In genomic region chr17:6548578-6549330, GRCh38 we compare ENCODE assay signal across 10 cellular contexts. TPM values are rescaled to one million over a fixed set of nuclear protein-coding genes. Genes with fewer than 3 reads are reported as not detected.
DNase-seq lines count a peak whose midpoint lies in the region; ATAC-seq and TF ChIP-seq lines count a peak whose summit lies in the region.
"Had no signal": no experiment of that assay in that cellular context is flagged by ENCODE, and none has a peak within 500 bp of the region (broad histone marks: within the 10 kb centered on the region; RNA-seq: fewer than 3 reads in every experiment).

No MANE protein-coding gene starts in this region.

- H3K36me3 ChIP-seq in esophagus muscularis mucosa (peaks cover 0 to 3% (median 0%) of the 10 kb centered on the region in 4 donors), stomach smooth muscle (ENCODE audit: control insufficient read depth in 2 of 2, insufficient read depth in 2 of 2, low read length in 2 of 2) (no peaks in the 10 kb centered on the region)

- H3K36me3 Mint-ChIP-seq in activated CD4-positive, alpha-beta T cell treated with anti-CD3 and anti-CD28 coated beads, Interleukin-2, amount 10 ng/mL, durations not matched to agents 24 days and 14 days (ENCODE audit: low read depth), result no peaks in the 10 kb centered on the region

- peak overlapping the region; percentile 88 to 92 (median 90) for H3K27ac ChIP-seq in esophagus muscularis mucosa (replicated peaks in 1 of 4)
- H3K27ac ChIP-seq in stomach smooth muscle (ENCODE audit: low read length), result peak overlapping the region; percentile 98
- H3K27ac ChIP-seq: parathyroid adenoma had no signal

- no peak for TF ChIP-seq POLR2A in esophagus muscularis mucosa (IDR thresholded peaks at IDR 0.05; ENCODE audit: low read depth)

- no peak for ATAC-seq in HG03571 (IDR thresholded peaks at IDR 0.05; ENCODE audit: unreplicated experiment)

- H3K27me3 ChIP-seq in esophagus muscularis mucosa, result no peaks in the 10 kb centered on the region
- no peaks in the 10 kb centered on the region for H3K27me3 ChIP-seq in stomach smooth muscle (ENCODE audit: control insufficient read depth in 1 of 2, insufficient read depth in 2 of 2, low read length in 2 of 2)

- peak overlapping the region; percentile 66 for H3K4me3 Mint-ChIP-seq in activated CD4-positive, alpha-beta T cell treated with anti-CD3 and anti-CD28 coated beads, Interleukin-2, amount 10 ng/mL, durations not matched to agents 24 days and 14 days
- H3K4me3 Mint-ChIP-seq: stimulated activated naive CD8-positive, alpha-beta T cell treated with anti-CD3 and anti-CD28 coated beads, Interleukin-15, Interleukin-2, amounts not matched to agents 100 ng/mL and 50 ng/mL, for 24 hours had no signal

- peaks cover 11 to 91% (median 83%) of the 10 kb centered on the region in 4 donors for H3K4me1 ChIP-seq in esophagus muscularis mucosa
- H3K4me1 ChIP-seq in stomach smooth muscle (ENCODE audit: control insufficient read depth, insufficient read depth, low read length), result peaks cover 80% of the 10 kb centered on the region
- H3K4me1 ChIP-seq: parathyroid adenoma had no signal

- no peaks in the 10 kb centered on the region for H3K9me3 Mint-ChIP-seq in activated CD4-positive, alpha-beta T cell treated with anti-CD3 and anti-CD28 coated beads, Interleukin-2, amount 10 ng/mL, durations not matched to agents 24 days and 14 days
- H3K9me3 Mint-ChIP-seq: stimulated activated naive CD8-positive, alpha-beta T cell treated with anti-CD3 and anti-CD28 coated beads, Interleukin-15, Interleukin-2, amounts not matched to agents 100 ng/mL and 50 ng/mL, for 24 hours had no signal

- TF ChIP-seq CTCF in esophagus muscularis mucosa (IDR thresholded peaks at IDR 0.05), result no peak

- peak overlapping the region; percentile 30 for H3K27ac Mint-ChIP-seq in activated CD4-positive, alpha-beta T cell treated with anti-CD3 and anti-CD28 coated beads, Interleukin-2, amount 10 ng/mL, durations not matched to agents 24 days and 14 days
- H3K27ac Mint-ChIP-seq: stimulated activated naive CD8-positive, alpha-beta T cell treated with anti-CD3 and anti-CD28 coated beads, Interleukin-15, Interleukin-2, amounts not matched to agents 100 ng/mL and 50 ng/mL, for 24 hours had no signal

- peak; percentile 83 for DNase-seq in activated CD4-positive, alpha-beta T cell treated with anti-CD3 and anti-CD28 coated beads, Interleukin-2, amount 10 ng/mL, durations not matched to agents 24 days and 14 days
- no peak for DNase-seq in activated CD4-positive, alpha-beta T cell treated with anti-CD3 and anti-CD28 coated beads, Interleukin-2, amount 50 U/mL, for 4 hours
- DNase-seq in NCI-H510A treated with DMSO at 0.1 percent for 48 hours (lab: John Stamatoyannopoulos, UW) (peak; percentile 59), esophagus muscularis mucosa (ENCODE audit: extremely low spot score) (peak; percentile 93), glomerular visceral epithelial cell (ENCODE audit: extremely low spot score) (no peak), Ammon's horn (ENCODE audit: low spot score) (no peak)

- H3K4me3 ChIP-seq in esophagus muscularis mucosa (peak overlapping the region in 1 of 4 donors; percentile 12), stomach smooth muscle (ENCODE audit: low read length in 2 of 2) (peak overlapping the region in 1 of 2 donors; percentile 40)

- TF ChIP-seq EP300 in esophagus muscularis mucosa (IDR thresholded peaks at IDR 0.05), result peak; percentile 71

- 31% methylated on average over 11 of the region's 11 CpGs for WGBS in esophagus muscularis mucosa

- intact Hi-C loops in activated CD4-positive, alpha-beta T cell treated with anti-CD3 and anti-CD28 coated beads, Interleukin-2, amount 10 ng/mL, durations not matched to agents 24 days and 14 days (cut with micrococcal nuclease), result no loop called here
- intact Hi-C loops in esophagus muscularis mucosa (cut with DNase I), result no loop called here

- H3K9ac ChIP-seq in stomach smooth muscle (ENCODE audit: low read length in 2 of 2), result peak overlapping the region; percentile 65 to 76
- H3K9ac ChIP-seq: parathyroid adenoma had no signal

- no peaks in the 10 kb centered on the region for H3K9me3 ChIP-seq in esophagus muscularis mucosa
- no peaks in the 10 kb centered on the region for H3K9me3 ChIP-seq in stomach smooth muscle (ENCODE audit: control insufficient read depth in 2 of 2, low read length in 2 of 2)

- H3K4me1 Mint-ChIP-seq in activated CD4-positive, alpha-beta T cell treated with anti-CD3 and anti-CD28 coated beads, Interleukin-2, amount 10 ng/mL, durations not matched to agents 24 days and 14 days, result peaks cover 12% of the 10 kb centered on the region

- H3K27me3 Mint-ChIP-seq in activated CD4-positive, alpha-beta T cell treated with anti-CD3 and anti-CD28 coated beads, Interleukin-2, amount 10 ng/mL, durations not matched to agents 24 days and 14 days, result peaks cover 10% of the 10 kb centered on the region

RNA-seq across cellular contexts. Expression of gene PITPNM3, which starts 7.6 kb away (rescaled TPM):
- 0.66 and 0.77 TPM in 2 replicates for total RNA-seq in activated CD4-positive, alpha-beta T cell treated with anti-CD3 and anti-CD28 coated beads, Interleukin-2, amount 10 ng/mL, durations not matched to agents 24 days and 14 days
- total RNA-seq in esophagus muscularis mucosa, result 10 to 100 TPM; 46.5 to 93.2 (median 68.9) TPM

Comparison
In these comparisons a context has a peak if more than half of its experiments do, and no peak if none do; other contexts are left out.
1. DNase-seq: peak in activated CD4-positive, alpha-beta T cell treated with anti-CD3 and anti-CD28 coated beads, Interleukin-2, amount 10 ng/mL, durations not matched to agents 24 days and 14 days (single experiment), NCI-H510A treated with DMSO at 0.1 percent for 48 hours (single experiment) and esophagus muscularis mucosa (single experiment); none in activated CD4-positive, alpha-beta T cell treated with anti-CD3 and anti-CD28 coated beads, Interleukin-2, amount 50 U/mL, for 4 hours (0 of 2), glomerular visceral epithelial cell (single experiment) and Ammon's horn (single experiment).
2. RNA of gene PITPNM3, which starts 7.6 kb away (total RNA-seq): 46.5 to 93.2 TPM in esophagus muscularis mucosa; 0.66 to 0.77 TPM in activated CD4-positive, alpha-beta T cell treated with anti-CD3 and anti-CD28 coated beads, Interleukin-2, amount 10 ng/mL, durations not matched to agents 24 days and 14 days; every median in the first group is over 10 times any median in the second.